Comparison of ENCODE assay signal across 24 cellular contexts in genomic region chr6:148814082-148814790, GRCh38.
"Had no signal": no experiment of that assay in that cellular context is flagged by ENCODE, and none has a peak within 500 bp of the region (broad histone marks: within the 10 kb centered on the region; RNA-seq: fewer than 3 reads in every experiment).

No MANE protein-coding gene starts in this region.

- H3K36me3 ChIP-seq: breast epithelium, esophagus squamous epithelium, left ventricle myocardium inferior, tibial nerve had no signal

- H3K4me3 ChIP-seq: breast epithelium, dorsolateral prefrontal cortex, esophagus squamous epithelium, left ventricle myocardium inferior, skin epidermis, tibial nerve had no signal

- H2AFZ ChIP-seq: parathyroid adenoma had no signal

- H3K27me3 ChIP-seq: breast epithelium, dorsolateral prefrontal cortex, esophagus squamous epithelium, tibial nerve had no signal

- H3K27ac ChIP-seq: breast epithelium, dorsolateral prefrontal cortex, esophagus squamous epithelium, left ventricle myocardium inferior, parathyroid adenoma, skin epidermis, tibial nerve had no signal

- H3K9ac ChIP-seq: parathyroid adenoma had no signal

- H3K4me1 ChIP-seq: breast epithelium, left ventricle myocardium inferior had no signal

- DNase-seq: activated B cell treated with CpG ODN at 0.5 μM for 24 hours; activated CD4-positive, alpha-beta T cell treated with anti-CD3 and anti-CD28 coated beads for 36 hours; activated CD4-positive, alpha-beta T cell treated with anti-CD3 and anti-CD28 coated beads, Interleukin-2, amount 50 U/mL, for 48 hours; activated CD8-positive, alpha-beta memory T cell treated with anti-CD3 and anti-CD28 coated beads, Interleukin-2, amount 50 U/mL, for 48 hours; activated naive CD4-positive, alpha-beta T cell treated with Interleukin-2 at 50 U/mL for 16 hours; activated naive CD8-positive, alpha-beta T cell treated with anti-CD3 and anti-CD28 coated beads for 36 hours; activated T-cell treated with anti-CD3 and anti-CD28 coated beads, Interleukin-2, amount 50 U/mL, for 48 hours; amniotic stem cell; dorsolateral prefrontal cortex; esophagus squamous epithelium; glutamatergic neuron; hippocampal formation; kidney glomerular epithelial cell; left ventricle myocardium inferior; mammary epithelial cell; nucleus accumbens; right cardiac atrium; stimulated activated CD4-positive, alpha-beta T cell treated with anti-CD3 and anti-CD28 coated beads, Interleukin-2, amount 100 ng/mL, for 24 hours; stimulated activated naive CD8-positive, alpha-beta T cell treated with anti-CD3 and anti-CD28 coated beads, Interleukin-15, amount 100 ng/mL, for 72 hours; T-helper 9 cell had no signal
